Comparison of ENCODE assay signal across 18 cellular contexts in genomic region chr12:114611145-114612018, GRCh38.
DNase-seq lines count a peak whose midpoint lies in the region; ATAC-seq and TF ChIP-seq lines count a peak whose summit lies in the region.
"Had no signal": no experiment of that assay in that cellular context is flagged by ENCODE, and none has a peak within 500 bp of the region (broad histone marks: within the 10 kb centered on the region; RNA-seq: fewer than 3 reads in every experiment).

No MANE protein-coding gene starts in this region.

- no peaks in the 10 kb centered on the region for H3K9me3 ChIP-seq in right lobe of liver
- H3K9me3 ChIP-seq: SJCRH30 had no signal

- DNase-seq in SIG-M5 treated with dmso at 0.1 percent for 504 hours (lab: John Stamatoyannopoulos, UW; ENCODE audit: unreplicated experiment) (peak; percentile 20), SIG-M5 (lab: John Stamatoyannopoulos, UW) (no peak), SW480 (ENCODE audit: low spot score) (peak; percentile 50), right lobe of liver (peak; percentile 48 to 73 (median 64)), NCI-H187 (lab: John Stamatoyannopoulos, UW) (no peak), cortex of kidney (lab: John Stamatoyannopoulos, UW) (no peak), AG20443 (ENCODE audit: low spot score) (no peak)
- DNase-seq in stimulated activated CD8-positive, alpha-beta memory T cell treated with anti-CD3 and anti-CD28 coated beads, Interleukin-4, amount 100 ng/mL, for 48 hours, result no peak
- DNase-seq: 8988T, DND-41, GDM1, GM23248, MM.1S, NCI-H1105, NCI-H187 treated with DMSO at 0.1 percent for 48 hours, NCI-H446, SJCRH30 had no signal

- H3K27ac ChIP-seq in right lobe of liver, result peak overlapping the region; percentile 41 to 82 (median 68)
- H3K27ac ChIP-seq: GM23248, KMS-11, SJCRH30 had no signal

- WGBS in right lobe of liver (ENCODE audit: insufficient coverage, low coverage, low lambda C conversion rate, missing lambda C conversion rate), result 38% methylated on average over 8 of the region's 8 CpGs

- H3K4me1 ChIP-seq in right lobe of liver, result peaks cover 0 to 11% (median 2%) of the 10 kb centered on the region in 4 donors
- H3K4me1 ChIP-seq: SJCRH30 had no signal

- peak in 1 of 4 donors; percentile 18 for TF ChIP-seq CTCF in right lobe of liver (IDR thresholded peaks at IDR 0.05)

- H3K27me3 ChIP-seq in right lobe of liver, result no peaks in the 10 kb centered on the region
- H3K27me3 ChIP-seq: SJCRH30 had no signal

- H3K36me3 ChIP-seq in right lobe of liver, result no peaks in the 10 kb centered on the region
- H3K36me3 ChIP-seq: SJCRH30 had no signal

- peak; percentile 95 to 99 (median 96) for ATAC-seq in right lobe of liver

- H3K4me3 ChIP-seq in right lobe of liver, result no peak overlapping the region
- H3K4me3 ChIP-seq: GM23248, SJCRH30 had no signal

- intact Hi-C loops in right lobe of liver (cut with DNase I), result no loop called here

- no peak for TF ChIP-seq POLR2A in right lobe of liver (IDR thresholded peaks at IDR 0.05)

Comparison
In these comparisons a context has a peak if more than half of its experiments do, and no peak if none do; other contexts are left out.
1. DNase-seq: peak in SIG-M5 treated with dmso at 0.1 percent for 504 hours (single experiment), SW480 (single experiment) and right lobe of liver (3 of 3); none in SIG-M5 (single experiment), NCI-H187 (0 of 2), stimulated activated CD8-positive, alpha-beta memory T cell treated with anti-CD3 and anti-CD28 coated beads, Interleukin-4, amount 100 ng/mL, for 48 hours (single experiment), cortex of kidney (single experiment) and AG20443 (single experiment).